Comparison of ENCODE assay signal across 13 cellular contexts in genomic region chr6:67606905-67607828, GRCh38.
A peak's percentile ranks its signal among the peaks of the same experiment; 100 is the strongest.
DNase-seq lines count a peak whose midpoint lies in the region; ATAC-seq and TF ChIP-seq lines count a peak whose summit lies in the region.
"Had no signal": no experiment of that assay in that cellular context is flagged by ENCODE, and none has a peak within 500 bp of the region (broad histone marks: within the 10 kb centered on the region; RNA-seq: fewer than 3 reads in every experiment).

No MANE protein-coding gene starts in this region.

- WGBS in mammary epithelial cell (ENCODE audit: low coverage, missing lambda C conversion rate) = 18% methylated on average over 5 of the region's 5 CpGs

- H3K9me2 ChIP-seq in OCI-LY7 (ENCODE audit: insufficient read depth, low read length) = no peaks in the 10 kb centered on the region; the same call in 1 of the 2 replicates

- H3K27me3 Mint-ChIP-seq in MCF 10A (ENCODE audit: insufficient read depth, unreplicated experiment) (no peaks in the 10 kb centered on the region), natural killer cell (ENCODE audit: low read depth in 2 of 2) (no peaks in the 10 kb centered on the region)
- no peaks in the 10 kb centered on the region for H3K27me3 Mint-ChIP-seq in activated T-helper 1 cell treated with anti-CD3 and anti-CD28 coated beads, Interleukin-12 subunit alpha, Interleukin-12 subunit beta, Interleukin-2, Interleukin-4 antibody, amounts not matched to agents 30 ng/mL and 10 ng/mL and 1 ng/mL, durations not matched to agents 14 hours and 24 hours and 36 hours (ENCODE audit: insufficient read depth)

- no peaks in the 10 kb centered on the region for H4K20me1 ChIP-seq in mammary epithelial cell (ENCODE audit: insufficient read depth, low read length)
- no peaks in the 10 kb centered on the region for H4K20me1 ChIP-seq in OCI-LY7 (ENCODE audit: insufficient read depth, low read length)

- H3K4me3 ChIP-seq in mammary epithelial cell (replicated peaks in 1 of 3; ENCODE audit: insufficient read depth in 1 of 3, low read depth in 2 of 3, low read length in 3 of 3) = no peak overlapping the region
- no peak overlapping the region for H3K4me3 ChIP-seq in OCI-LY7 (ENCODE audit: low read depth, low read length, poor library complexity, severe bottlenecking)
- no peak overlapping the region for H3K4me3 ChIP-seq in choroid plexus epithelial cell (ENCODE audit: low read depth, low read length)

- H2AFZ ChIP-seq in mammary epithelial cell (ENCODE audit: low read depth, low read length) (no peak overlapping the region), OCI-LY7 (ENCODE audit: low read length) (peak overlapping the region; percentile 45; the same call in 1 of the 2 replicates)

- no peak for ATAC-seq in natural killer cell
- ATAC-seq: stimulated activated effector memory CD8-positive, alpha-beta T cell treated with anti-CD3 and anti-CD28 coated beads, Interleukin-12 subunit alpha, Interleukin-12 subunit beta, amount 100 ng/mL, for 72 hours had no signal

- H3K79me2 ChIP-seq in mammary epithelial cell (ENCODE audit: insufficient read depth, low read length) (no peaks in the 10 kb centered on the region), OCI-LY7 (ENCODE audit: insufficient read depth, low read depth, low read length) (no peaks in the 10 kb centered on the region)

- H3K4me3 Mint-ChIP-seq in MCF 10A (ENCODE audit: unreplicated experiment) (no peak overlapping the region), natural killer cell (no peak overlapping the region)
- H3K4me3 Mint-ChIP-seq in activated T-helper 1 cell treated with anti-CD3 and anti-CD28 coated beads, Interleukin-12 subunit alpha, Interleukin-12 subunit beta, Interleukin-2, Interleukin-4 antibody, amounts not matched to agents 30 ng/mL and 10 ng/mL and 1 ng/mL, durations not matched to agents 14 hours and 24 hours and 36 hours = no peak overlapping the region
- H3K4me3 Mint-ChIP-seq: HFFc6; stimulated activated effector memory CD8-positive, alpha-beta T cell treated with anti-CD3 and anti-CD28 coated beads, Interleukin-12 subunit alpha, Interleukin-12 subunit beta, amount 100 ng/mL, for 72 hours had no signal

- dilution Hi-C loops in mammary epithelial cell (cut with HindIII; ENCODE audit: low sequenced_read_pairs) = no loop called here

- H3K9me3 Mint-ChIP-seq in MCF 10A (ENCODE audit: unreplicated experiment) (no peaks in the 10 kb centered on the region), natural killer cell (peaks cover 9 to 22% of the 10 kb centered on the region in 2 donors)
- no peaks in the 10 kb centered on the region for H3K9me3 Mint-ChIP-seq in activated T-helper 1 cell treated with anti-CD3 and anti-CD28 coated beads, Interleukin-12 subunit alpha, Interleukin-12 subunit beta, Interleukin-2, Interleukin-4 antibody, amounts not matched to agents 30 ng/mL and 10 ng/mL and 1 ng/mL, durations not matched to agents 14 hours and 24 hours and 36 hours

- CTCF ChIA-PET in MCF 10A (lab: Yijun Ruan, JAX) (no interaction called here), mammary epithelial cell (lab: Charles Lee; ENCODE audit: low non-redundant PET) (no interaction called here), OCI-LY7 (lab: Charles Lee; ENCODE audit: unreplicated experiment) (no interaction called here)

- POLR2A ChIA-PET in MCF 10A (lab: Yijun Ruan, JAX) (interaction anchor here (0.6 kb wide), 2 partner anchors 101 to 910 kb away, joined by 3 to 6 read pairs; no protein-coding TSS in a partner anchor), OCI-LY7 (lab: Charles Lee) (interaction anchor here (0.6 to 1.7 kb wide), 8 partner anchors 8 to 289 kb away, joined by 3 to 14 read pairs (median 3); no protein-coding TSS in a partner anchor)

- BruUV-seq in MCF 10A (replicated peaks; lab: Mats Ljungman, UMichigan) (no TSS peak), mammary epithelial cell (replicated peaks; lab: Mats Ljungman, UMichigan) (no TSS peak), OCI-LY7 (replicated peaks; lab: Mats Ljungman, UMichigan) (no TSS peak)

- TF ChIP-seq CTCF in MCF 10A (IDR thresholded peaks at IDR 0.05; ENCODE audit: unreplicated experiment) (no peak), mammary epithelial cell (conservative IDR thresholded peaks at IDR 0.05 in 1 of 2, IDR thresholded peaks at IDR 0.05 in 1 of 2; ENCODE audit: extremely low read depth in 1 of 2, insufficient read depth in 1 of 2, low read depth in 1 of 2, low read length in 2 of 2) (no peak), OCI-LY7 (conservative IDR thresholded peaks at IDR 0.05; ENCODE audit: low read length) (no peak), choroid plexus epithelial cell (conservative IDR thresholded peaks at IDR 0.05; ENCODE audit: low read depth, low read length) (no peak), natural killer cell (IDR thresholded peaks at IDR 0.05) (no peak)

- H3K4me2 ChIP-seq in mammary epithelial cell (ENCODE audit: insufficient read depth, low read depth, low read length) (no peak overlapping the region), OCI-LY7 (ENCODE audit: low read length) (no peak overlapping the region)

- H3K27ac Mint-ChIP-seq in MCF 10A (ENCODE audit: low read depth, unreplicated experiment) (peak overlapping the region; percentile 49), natural killer cell (no peak overlapping the region)
- H3K27ac Mint-ChIP-seq in activated T-helper 1 cell treated with anti-CD3 and anti-CD28 coated beads, Interleukin-12 subunit alpha, Interleukin-12 subunit beta, Interleukin-2, Interleukin-4 antibody, amounts not matched to agents 30 ng/mL and 10 ng/mL and 1 ng/mL, durations not matched to agents 14 hours and 24 hours and 36 hours = no peak overlapping the region
- H3K27ac Mint-ChIP-seq: HFFc6; stimulated activated effector memory CD8-positive, alpha-beta T cell treated with anti-CD3 and anti-CD28 coated beads, Interleukin-12 subunit alpha, Interleukin-12 subunit beta, amount 100 ng/mL, for 72 hours had no signal

- in situ Hi-C loops in mammary epithelial cell (cut with MboI; ENCODE audit: low sequenced_read_pairs in 2 of 2) = no loop called here

- intact Hi-C loops in MCF 10A (cut with micrococcal nuclease) (no loop called here), mammary epithelial cell (cut with micrococcal nuclease) (no loop called here), OCI-LY7 (cut with micrococcal nuclease; ENCODE audit: unreplicated experiment) (no loop called here), natural killer cell (cut with micrococcal nuclease) (no loop called here)
- intact Hi-C loops in activated T-helper 1 cell treated with anti-CD3 and anti-CD28 coated beads, Interleukin-12 subunit alpha, Interleukin-12 subunit beta, Interleukin-2, Interleukin-4 antibody, amounts not matched to agents 30 ng/mL and 10 ng/mL and 1 ng/mL, durations not matched to agents 14 hours and 24 hours and 36 hours (cut with micrococcal nuclease) = no loop called here

- H3K36me3 Mint-ChIP-seq in MCF 10A (ENCODE audit: insufficient read depth, unreplicated experiment) = peaks cover under 1% of the 10 kb centered on the region
- H3K36me3 Mint-ChIP-seq in activated T-helper 1 cell treated with anti-CD3 and anti-CD28 coated beads, Interleukin-12 subunit alpha, Interleukin-12 subunit beta, Interleukin-2, Interleukin-4 antibody, amounts not matched to agents 30 ng/mL and 10 ng/mL and 1 ng/mL, durations not matched to agents 14 hours and 24 hours and 36 hours (ENCODE audit: low read depth) = no peaks in the 10 kb centered on the region
- H3K36me3 Mint-ChIP-seq in natural killer cell = peaks cover 16% of the 10 kb centered on the region
- H3K36me3 Mint-ChIP-seq: stimulated activated effector memory CD8-positive, alpha-beta T cell treated with anti-CD3 and anti-CD28 coated beads, Interleukin-12 subunit alpha, Interleukin-12 subunit beta, amount 100 ng/mL, for 72 hours had no signal

- H3K4me1 ChIP-seq in mammary epithelial cell (ENCODE audit: insufficient read depth, low read length) (no peaks in the 10 kb centered on the region), OCI-LY7 (ENCODE audit: insufficient read depth, low read length, poor library complexity, severe bottlenecking) (no peaks in the 10 kb centered on the region)

- peaks cover 3% of the 10 kb centered on the region for H3K9me3 ChIP-seq in mammary epithelial cell (replicated peaks; ENCODE audit: insufficient read depth, low read length)
- H3K9me3 ChIP-seq in OCI-LY7 (ENCODE audit: low read length) = no peaks in the 10 kb centered on the region

- H3K4me1 Mint-ChIP-seq in MCF 10A (ENCODE audit: insufficient read depth, unreplicated experiment) = peaks cover 6% of the 10 kb centered on the region
- H3K4me1 Mint-ChIP-seq in activated T-helper 1 cell treated with anti-CD3 and anti-CD28 coated beads, Interleukin-12 subunit alpha, Interleukin-12 subunit beta, Interleukin-2, Interleukin-4 antibody, amounts not matched to agents 30 ng/mL and 10 ng/mL and 1 ng/mL, durations not matched to agents 14 hours and 24 hours and 36 hours (ENCODE audit: low read depth) = no peaks in the 10 kb centered on the region
- H3K4me1 Mint-ChIP-seq in natural killer cell = no peaks in the 10 kb centered on the region
- H3K4me1 Mint-ChIP-seq: stimulated activated effector memory CD8-positive, alpha-beta T cell treated with anti-CD3 and anti-CD28 coated beads, Interleukin-12 subunit alpha, Interleukin-12 subunit beta, amount 100 ng/mL, for 72 hours had no signal

- H3K36me3 ChIP-seq in mammary epithelial cell (ENCODE audit: insufficient read depth, low read length) (no peaks in the 10 kb centered on the region), OCI-LY7 (ENCODE audit: insufficient read depth, low read length) (no peaks in the 10 kb centered on the region)

- no peaks in the 10 kb centered on the region for H3K27me3 ChIP-seq in mammary epithelial cell (ENCODE audit: insufficient read depth, low read length)

- H3K9ac ChIP-seq in mammary epithelial cell (ENCODE audit: insufficient read depth, low read length) = no peak overlapping the region

- no peak overlapping the region for H3K27ac ChIP-seq in mammary epithelial cell (ENCODE audit: insufficient read depth, low read depth, low read length)
- H3K27ac ChIP-seq in OCI-LY7 (ENCODE audit: low read depth, low read length, poor library complexity, severe bottlenecking) = no peak overlapping the region
- H3K27ac ChIP-seq: VCaP had no signal

- DNase-seq in MCF 10A (ENCODE audit: unreplicated experiment) (peak; percentile 55), mammary epithelial cell (no peak), OCI-LY7 (ENCODE audit: low spot score) (no peak), choroid plexus epithelial cell (ENCODE audit: low read depth) (peak; percentile 79), smooth muscle cell of the brain vasculature (ENCODE audit: low read depth, low spot score) (peak; percentile 60), natural killer cell (no peak)
- no peak for DNase-seq in activated T-helper 1 cell treated with anti-CD3 and anti-CD28 coated beads, Interleukin-12 subunit alpha, Interleukin-12 subunit beta, Interleukin-2, Interleukin-4 antibody, amounts not matched to agents 30 ng/mL and 10 ng/mL and 1 ng/mL, durations not matched to agents 14 hours and 24 hours and 36 hours (ENCODE audit: low spot score)
- no peak for DNase-seq in stimulated activated CD4-positive, alpha-beta T cell treated with anti-CD3 and anti-CD28 coated beads, Interleukin-1b, Interleukin-23, amount 100 ng/mL, for 48 hours
- DNase-seq: dermis blood vessel endothelial cell; HFFc6; stimulated activated CD4-positive, alpha-beta T cell treated with anti-CD3 and anti-CD28 coated beads, Interleukin-2, amount 100 ng/mL, for 48 hours had no signal

Comparison
In these comparisons a context has a peak if more than half of its experiments do, and no peak if none do; other contexts are left out.
1. DNase-seq: peak in MCF 10A (single experiment), choroid plexus epithelial cell (single experiment) and smooth muscle cell of the brain vasculature (single experiment); none in mammary epithelial cell (single experiment), OCI-LY7 (single experiment), activated T-helper 1 cell treated with anti-CD3 and anti-CD28 coated beads, Interleukin-12 subunit alpha, Interleukin-12 subunit beta, Interleukin-2, Interleukin-4 antibody, amounts not matched to agents 30 ng/mL and 10 ng/mL and 1 ng/mL, durations not matched to agents 14 hours and 24 hours and 36 hours (single experiment), natural killer cell (single experiment) and stimulated activated CD4-positive, alpha-beta T cell treated with anti-CD3 and anti-CD28 coated beads, Interleukin-1b, Interleukin-23, amount 100 ng/mL, for 48 hours (single experiment).